In genomic region chr2:217889656-217890055, GRCh38 we compare ENCODE assay signal across 23 cellular contexts.
A peak's percentile ranks its signal among the peaks of the same experiment; 100 is the strongest.
DNase-seq lines count a peak whose midpoint lies in the region; ATAC-seq, FAIRE-seq and TF ChIP-seq lines count a peak whose summit lies in the region.
"Had no signal": no experiment of that assay in that cellular context is flagged by ENCODE, and none has a peak within 500 bp of the region (broad histone marks: within the 10 kb centered on the region; RNA-seq: fewer than 3 reads in every experiment).

No MANE protein-coding gene starts in this region.

- 74 to 80% (median 76%) methylated on average over 5 of the region's 5 CpGs for WGBS in heart left ventricle, 4 donors
- 88 to 90% methylated on average over 5 of the region's 5 CpGs for WGBS in sigmoid colon, 2 donors
- 84 to 90% (median 89%) methylated on average over 5 of the region's 5 CpGs for WGBS in small intestine, 3 donors

- H3K9me3 ChIP-seq in heart left ventricle (no peaks in the 10 kb centered on the region), left ventricle myocardium inferior (replicated peaks) (no peaks in the 10 kb centered on the region), sigmoid colon (no peaks in the 10 kb centered on the region), upper lobe of right lung (no peaks in the 10 kb centered on the region), small intestine (ENCODE audit: control insufficient read depth, low read depth) (no peaks in the 10 kb centered on the region)
- H3K9me3 ChIP-seq: Caco-2, ovary, spleen had no signal

- DNase-seq in heart left ventricle (no peak), left ventricle myocardium superior (no peak), left ventricle myocardium inferior (no peak), sigmoid colon (no peak), upper lobe of right lung (peak; percentile 46), GM12891 (ENCODE audit: insufficient read length, low spot score) (no peak), small intestine (no peak)
- DNase-seq: 8988T; activated CD8-positive, alpha-beta T cell treated with anti-CD3 and anti-CD28 coated beads for 36 hours; cortex of kidney; effector memory CD8-positive, alpha-beta T cell; kidney; NCI-H1436 treated with DMSO at 0.1 percent for 48 hours; NCI-H2081 treated with DMSO at 0.1 percent for 48 hours; NCI-H526 treated with DMSO at 0.1 percent for 48 hours; retina; SHP77; stimulated activated CD4-positive, alpha-beta T cell treated with anti-CD3 and anti-CD28 coated beads, Interleukin-2, amount 100 ng/mL, for 48 hours; stimulated activated naive CD8-positive, alpha-beta T cell treated with anti-CD3 and anti-CD28 coated beads, Interleukin-15, amount 100 ng/mL, for 72 hours had no signal

- H3K4me3 ChIP-seq in heart left ventricle (no peak overlapping the region), left ventricle myocardium inferior (no peak overlapping the region), sigmoid colon (no peak overlapping the region), upper lobe of right lung (no peak overlapping the region), small intestine (ENCODE audit: low read depth in 1 of 2, low read length in 2 of 2) (no peak overlapping the region)
- H3K4me3 ChIP-seq: ovary, spleen had no signal

- ATAC-seq in heart left ventricle (no peak), left ventricle myocardium superior (no peak), upper lobe of right lung (no peak), HG03135 (IDR thresholded peaks at IDR 0.05; ENCODE audit: unreplicated experiment) (no peak)
- ATAC-seq: activated CD8-positive, alpha-beta T cell treated with anti-CD3 and anti-CD28 coated beads for 36 hours; effector memory CD8-positive, alpha-beta T cell; stimulated activated naive CD8-positive, alpha-beta T cell treated with anti-CD3 and anti-CD28 coated beads, Interleukin-15, amount 100 ng/mL, for 72 hours had no signal

- H3K4me1 ChIP-seq in heart left ventricle (peaks cover 8 to 92% (median 65%) of the 10 kb centered on the region in 12 donors), left ventricle myocardium inferior (peaks cover 94% of the 10 kb centered on the region), sigmoid colon (peaks cover 0 to 69% (median 58%) of the 10 kb centered on the region in 4 donors), upper lobe of right lung (peaks cover 50% of the 10 kb centered on the region), small intestine (ENCODE audit: control insufficient read depth in 2 of 2, insufficient read depth in 1 of 2, low read depth in 1 of 2, low read length in 1 of 2) (no peaks in the 10 kb centered on the region)
- H3K4me1 ChIP-seq: Caco-2 had no signal

- H3K27ac ChIP-seq in heart left ventricle, result peak overlapping the region in 11 of 12 donors; percentile 30 to 97 (median 73)
- peak overlapping the region; percentile 78 for H3K27ac ChIP-seq in left ventricle myocardium inferior (replicated peaks)
- peak overlapping the region; percentile 94 to 98 (median 98) for H3K27ac ChIP-seq in sigmoid colon
- H3K27ac ChIP-seq in upper lobe of right lung, result peak overlapping the region; percentile 24
- H3K27ac ChIP-seq in small intestine (ENCODE audit: low read depth in 1 of 2, low read length in 1 of 2), result no peak overlapping the region
- H3K27ac ChIP-seq: ovary had no signal

- no peak for TF ChIP-seq EP300 in sigmoid colon (IDR thresholded peaks at IDR 0.05)

- FAIRE-seq in GM12891 (lab: Jason Lieb, UNC), result no peak
- no peak for FAIRE-seq in small intestine (lab: Jason Lieb, UNC)
- FAIRE-seq: kidney had no signal

- H3K36me3 ChIP-seq in heart left ventricle, result peaks cover 18 to 100% (median 91%) of the 10 kb centered on the region in 9 donors
- H3K36me3 ChIP-seq in left ventricle myocardium inferior, result peaks cover 98% of the 10 kb centered on the region
- peaks cover 81 to 99% (median 92%) of the 10 kb centered on the region in 4 donors for H3K36me3 ChIP-seq in sigmoid colon
- peaks cover 93% of the 10 kb centered on the region for H3K36me3 ChIP-seq in upper lobe of right lung
- peaks cover 0 to 3% of the 10 kb centered on the region in 2 donors for H3K36me3 ChIP-seq in small intestine (ENCODE audit: control insufficient read depth in 2 of 2, insufficient read depth in 2 of 2, low read length in 2 of 2)
- H3K36me3 ChIP-seq: ovary had no signal

- intact Hi-C loops in heart left ventricle (cut with DNase I) (loop anchor here in 8 of 10 donors (1.0 to 5.0 kb wide), 8 partner anchors 13 to 102 kb away; no protein-coding TSS in a partner anchor), left ventricle myocardium superior (cut with micrococcal nuclease) (loop anchor here (5.0 to 10.0 kb wide), 2 partner anchors 95 to 102 kb away; no protein-coding TSS in a partner anchor), left ventricle myocardium inferior (cut with micrococcal nuclease) (loop anchor here (5.0 kb wide), 2 partner anchors 97 to 98 kb away; no protein-coding TSS in a partner anchor), sigmoid colon (cut with DNase I) (no loop called here), upper lobe of right lung (cut with DNase I) (loop anchor here (5.0 to 10.0 kb wide), 2 partner anchors 97 to 105 kb away; no protein-coding TSS in a partner anchor)

- no peaks in the 10 kb centered on the region for H3K27me3 ChIP-seq in heart left ventricle
- H3K27me3 ChIP-seq in left ventricle myocardium inferior (ENCODE audit: low read depth), result no peaks in the 10 kb centered on the region
- no peaks in the 10 kb centered on the region for H3K27me3 ChIP-seq in sigmoid colon
- H3K27me3 ChIP-seq in upper lobe of right lung, result no peaks in the 10 kb centered on the region
- H3K27me3 ChIP-seq in small intestine (ENCODE audit: control insufficient read depth in 2 of 2, insufficient read depth in 2 of 2, low read length in 2 of 2), result no peaks in the 10 kb centered on the region
- H3K27me3 ChIP-seq: ovary, spleen had no signal

- TF ChIP-seq CTCF in heart left ventricle (IDR thresholded peaks at IDR 0.05) (no peak), left ventricle myocardium inferior (IDR thresholded peaks at IDR 0.05; ENCODE audit: borderline replicate concordance) (no peak), sigmoid colon (IDR thresholded peaks at IDR 0.05) (no peak), upper lobe of right lung (IDR thresholded peaks at IDR 0.05) (no peak)

- TF ChIP-seq POLR2A in heart left ventricle (IDR thresholded peaks at IDR 0.05) (no peak), sigmoid colon (IDR thresholded peaks at IDR 0.05) (no peak), GM12891 (IDR thresholded peaks at IDR 0.05; ENCODE audit: low read depth, low read length) (no peak)

TF ChIP-seq in GM12891, 5 proteins besides CTCF, POLR2A, EP300 and RAD21:
- TF ChIP-seq SPI1 (IDR thresholded peaks at IDR 0.05; ENCODE audit: low read depth, low read length), result no peak
- no peak for TF ChIP-seq POLR2AphosphoS5 (IDR thresholded peaks at IDR 0.05; ENCODE audit: low read depth, low read length)
- no peak for TF ChIP-seq POU2F2 (IDR thresholded peaks at IDR 0.05; ENCODE audit: low read depth, low read length)
- TF ChIP-seq TAF1 (IDR thresholded peaks at IDR 0.05; ENCODE audit: low read depth, low read length), result no peak
- TF ChIP-seq PAX5 (IDR thresholded peaks at IDR 0.05; ENCODE audit: insufficient read depth, low read length, severe bottlenecking), result no peak

Comparison
In these comparisons a context has a peak if more than half of its experiments do, and no peak if none do; other contexts are left out.
1. H3K27ac ChIP-seq: peak in heart left ventricle (11 of 12), left ventricle myocardium inferior (single experiment), sigmoid colon (4 of 4) and upper lobe of right lung (single experiment); none in small intestine (0 of 2).